In genomic region chr2:196076778-196077568, GRCh38 we compare ENCODE assay signal across 17 cellular contexts. TPM values are rescaled to one million over a fixed set of nuclear protein-coding genes. Genes with fewer than 3 reads are reported as not detected.
A peak's percentile ranks its signal among the peaks of the same experiment; 100 is the strongest.
DNase-seq lines count a peak whose midpoint lies in the region; ATAC-seq and TF ChIP-seq lines count a peak whose summit lies in the region.
"Had no signal": no experiment of that assay in that cellular context is flagged by ENCODE, and none has a peak within 500 bp of the region (broad histone marks: within the 10 kb centered on the region; RNA-seq: fewer than 3 reads in every experiment).

No MANE protein-coding gene starts in this region.

- H3K4me1 ChIP-seq in suprapubic skin (peaks cover 10% of the 10 kb centered on the region), psoas muscle (no peaks in the 10 kb centered on the region)

- TF ChIP-seq CTCF in suprapubic skin (IDR thresholded peaks at IDR 0.05) (no peak), psoas muscle (IDR thresholded peaks at IDR 0.05) (no peak)

- H3K36me3 Mint-ChIP-seq in activated naive CD8-positive, alpha-beta T cell treated with anti-CD3 and anti-CD28 coated beads, Interleukin-2, amount 50 U/mL, for 24 hours (ENCODE audit: low read depth) = no peaks in the 10 kb centered on the region

- H3K4me3 Mint-ChIP-seq in activated naive CD8-positive, alpha-beta T cell treated with anti-CD3 and anti-CD28 coated beads, Interleukin-2, amount 50 U/mL, for 24 hours = no peak overlapping the region
- H3K4me3 Mint-ChIP-seq: CD4-positive, CD25-positive, alpha-beta regulatory T cell; nephron; T-helper 17 cell had no signal

- no peaks in the 10 kb centered on the region for H3K9me3 ChIP-seq in suprapubic skin
- no peaks in the 10 kb centered on the region for H3K9me3 ChIP-seq in psoas muscle

- H3K36me3 ChIP-seq in suprapubic skin = no peaks in the 10 kb centered on the region
- H3K36me3 ChIP-seq in psoas muscle (ENCODE audit: insufficient read depth in 1 of 2, low read depth in 1 of 2) = no peaks in the 10 kb centered on the region

- intact Hi-C loops in psoas muscle (cut with DNase I) = loop anchor here in 1 of 2 donors (5.0 to 10.0 kb wide), 4 partner anchors 95 to 558 kb away; partner anchors contain the start of genes CCDC150 and STK17B

- DNase-seq in activated CD4-positive, CD25-positive, alpha-beta regulatory T cell (lab: John Stamatoyannopoulos, UW) = no peak
- DNase-seq in activated naive CD8-positive, alpha-beta T cell treated with anti-CD3 and anti-CD28 coated beads, Interleukin-2, amount 50 U/mL, for 24 hours = no peak
- DNase-seq in suprapubic skin (ENCODE audit: low spot score in 2 of 2) (no peak), psoas muscle (no peak), NCI-H1417 treated with DMSO at 0.1 percent for 48 hours (lab: John Stamatoyannopoulos, UW) (no peak)
- DNase-seq: 8988T; hypothalamus; NCI-H1436 treated with DMSO at 0.1 percent for 48 hours; RPMI8226; stimulated activated CD4-positive, alpha-beta T cell treated with anti-CD3 and anti-CD28 coated beads, Interleukin-2, amount 100 ng/mL, for 24 hours; T-helper 17 cell had no signal

- H3K27ac Mint-ChIP-seq in activated naive CD8-positive, alpha-beta T cell treated with anti-CD3 and anti-CD28 coated beads, Interleukin-2, amount 50 U/mL, for 24 hours = peak overlapping the region; percentile 29
- H3K27ac Mint-ChIP-seq: nephron, T-helper 17 cell had no signal

- no peak overlapping the region for H3K4me3 ChIP-seq in suprapubic skin
- no peak overlapping the region for H3K4me3 ChIP-seq in psoas muscle

- WGBS in suprapubic skin = 70% methylated on average over 5 of the region's 5 CpGs
- WGBS in psoas muscle, 3 donors = 61 to 77% (median 70%) methylated on average over 5 of the region's 5 CpGs

- H3K4me1 Mint-ChIP-seq in activated naive CD8-positive, alpha-beta T cell treated with anti-CD3 and anti-CD28 coated beads, Interleukin-2, amount 50 U/mL, for 24 hours = peaks cover 40% of the 10 kb centered on the region
- H3K4me1 Mint-ChIP-seq: nephron had no signal

- TF ChIP-seq EP300 in suprapubic skin (IDR thresholded peaks at IDR 0.05) = no peak

- peaks cover 3% of the 10 kb centered on the region for H3K9me3 Mint-ChIP-seq in activated naive CD8-positive, alpha-beta T cell treated with anti-CD3 and anti-CD28 coated beads, Interleukin-2, amount 50 U/mL, for 24 hours
- H3K9me3 Mint-ChIP-seq: nephron had no signal

- peak; percentile 9 to 27 for ATAC-seq in activated CD4-positive, CD25-positive, alpha-beta regulatory T cell treated with anti-CD3 and anti-CD28 coated beads, Interleukin-2, amount 50 U/mL, for 24 hours
- peak; percentile 59 for ATAC-seq in HG02798 (IDR thresholded peaks at IDR 0.05; ENCODE audit: poor library complexity, unreplicated experiment)
- peak; percentile 50 for ATAC-seq in activated naive CD8-positive, alpha-beta T cell treated with anti-CD3 and anti-CD28 coated beads, Interleukin-2, amount 50 U/mL, for 24 hours
- ATAC-seq in psoas muscle = no peak
- no peak for ATAC-seq in HG02571 (IDR thresholded peaks at IDR 0.05; ENCODE audit: unreplicated experiment)
- ATAC-seq: esophagus mucosa, T-helper 17 cell had no signal

- no peaks in the 10 kb centered on the region for H3K27me3 ChIP-seq in suprapubic skin
- H3K27me3 ChIP-seq in psoas muscle (ENCODE audit: insufficient read depth in 3 of 3, low read length in 2 of 3) = no peaks in the 10 kb centered on the region

- H3K27me3 Mint-ChIP-seq in activated naive CD8-positive, alpha-beta T cell treated with anti-CD3 and anti-CD28 coated beads, Interleukin-2, amount 50 U/mL, for 24 hours = no peaks in the 10 kb centered on the region
- H3K27me3 Mint-ChIP-seq: CD4-positive, CD25-positive, alpha-beta regulatory T cell; T-helper 17 cell had no signal

- TF ChIP-seq POLR2A in suprapubic skin (IDR thresholded peaks at IDR 0.05) = no peak

- H3K27ac ChIP-seq in suprapubic skin (peak overlapping the region; percentile 71), psoas muscle (no peak overlapping the region)

RNA-seq across cellular contexts. Expression of gene DNAH7, which starts 8.3 kb away (rescaled TPM):
- total RNA-seq in suprapubic skin (1 to 10 TPM in 1 of 4 donors, under 1 TPM in 3; 0.10 to 1.2 (median 0.27) TPM), psoas muscle (under 1 TPM in 3 of 4 donors, not detected in 1; 0.10 to 0.29 (median 0.16) TPM)
- polyA plus RNA-seq in psoas muscle = under 1 TPM; 0.04 to 0.10 (median 0.08) TPM
- total RNA-seq: CD4-positive, CD25-positive, alpha-beta regulatory T cell had no signal
- polyA plus RNA-seq: CD4-positive, CD25-positive, alpha-beta regulatory T cell had no signal

Comparison
In these comparisons a context has a peak if more than half of its experiments do, and no peak if none do; other contexts are left out.
1. ATAC-seq: peak in activated CD4-positive, CD25-positive, alpha-beta regulatory T cell treated with anti-CD3 and anti-CD28 coated beads, Interleukin-2, amount 50 U/mL, for 24 hours (2 of 2), HG02798 (single experiment) and activated naive CD8-positive, alpha-beta T cell treated with anti-CD3 and anti-CD28 coated beads, Interleukin-2, amount 50 U/mL, for 24 hours (single experiment); none in psoas muscle (0 of 4) and HG02571 (single experiment).